Comparison of ENCODE assay signal across 1 cellular context in genomic region chr13:23609414-23610186, GRCh38.
TF ChIP-seq lines count a peak whose summit lies in the region.

No MANE protein-coding gene starts in this region.

TF ChIP-seq in HEK293, 187 proteins besides CTCF, POLR2A, EP300 and RAD21 (continued from another document and continues in another):
- TF ChIP-seq KLF8 (tag by site-specific recombination; IDR thresholded peaks at IDR 0.05) (peak; percentile 20; the same call in 1 of the 2 replicates), ZNF274 (IDR thresholded peaks at IDR 0.05; ENCODE audit: low read length) (no peak), ZNF274 (tag by site-specific recombination; IDR thresholded peaks at IDR 0.05; ENCODE audit: borderline replicate concordance) (no peak), ZNF555 (tag by site-specific recombination; conservative IDR thresholded peaks at IDR 0.05) (no peak), ZSCAN5A (tag by site-specific recombination; IDR thresholded peaks at IDR 0.05) (no peak), ZNF155 (tag by site-specific recombination; IDR thresholded peaks at IDR 0.05) (no peak), ZNF112 (tag by site-specific recombination; IDR thresholded peaks at IDR 0.05) (no peak), ZNF19 (tag by site-specific recombination; IDR thresholded peaks at IDR 0.05; ENCODE audit: low read depth) (no peak), KLF7 (tag by site-specific recombination; IDR thresholded peaks at IDR 0.05; ENCODE audit: borderline replicate concordance) (no peak), ZNF211 (tag by site-specific recombination; IDR thresholded peaks at IDR 0.05; ENCODE audit: low read depth) (no peak), ZNF266 (tag by site-specific recombination; IDR thresholded peaks at IDR 0.05; ENCODE audit: low read depth) (no peak), GFI1B (tag by site-specific recombination; IDR thresholded peaks at IDR 0.05) (no peak), OSR2 (tag by site-specific recombination; IDR thresholded peaks at IDR 0.05) (peak; percentile 51; the same call in 1 of the 2 replicates), ZNF704 (tag by site-specific recombination; IDR thresholded peaks at IDR 0.05) (no peak), IKZF3 (tag by site-specific recombination; IDR thresholded peaks at IDR 0.05) (peak; percentile 53; the same call in 1 of the 2 replicates), ZNF26 (tag by site-specific recombination; IDR thresholded peaks at IDR 0.05) (no peak), YY2 (tag by site-specific recombination; IDR thresholded peaks at IDR 0.05) (no peak), ZNF404 (tag by site-specific recombination; IDR thresholded peaks at IDR 0.05) (no peak), ZNF777 (tag by site-specific recombination; IDR thresholded peaks at IDR 0.05; ENCODE audit: borderline replicate concordance) (no peak), SETDB1 (IDR thresholded peaks at IDR 0.05; ENCODE audit: insufficient read length, low read length) (no peak), ZNF239 (tag by site-specific recombination; IDR thresholded peaks at IDR 0.05) (no peak), ZNF221 (tag by site-specific recombination; IDR thresholded peaks at IDR 0.05; ENCODE audit: borderline replicate concordance) (no peak), ZNF23 (tag by site-specific recombination; IDR thresholded peaks at IDR 0.05; ENCODE audit: borderline replicate concordance) (no peak), ZNF549 (tag by site-specific recombination; IDR thresholded peaks at IDR 0.05) (no peak), ZNF354C (tag by site-specific recombination; IDR thresholded peaks at IDR 0.05; ENCODE audit: borderline replicate concordance, low read depth) (no peak), TSHZ1 (tag by site-specific recombination; IDR thresholded peaks at IDR 0.05; ENCODE audit: borderline replicate concordance) (no peak), REST (tag by site-specific recombination; IDR thresholded peaks at IDR 0.05) (no peak), ZNF48 (tag by site-specific recombination; IDR thresholded peaks at IDR 0.05) (no peak), ZNF645 (tag by site-specific recombination; IDR thresholded peaks at IDR 0.05) (no peak), SCRT1 (tag by site-specific recombination; IDR thresholded peaks at IDR 0.05; ENCODE audit: borderline replicate concordance) (no peak), GLI4 (tag by site-specific recombination; IDR thresholded peaks at IDR 0.05) (no peak), ZIC2 (tag by site-specific recombination; IDR thresholded peaks at IDR 0.05) (no peak), ZBTB44 (tag by site-specific recombination; IDR thresholded peaks at IDR 0.05) (peak; percentile 68), YY1 (tag by site-specific recombination; IDR thresholded peaks at IDR 0.05) (no peak), ZNF184 (tag by site-specific recombination; IDR thresholded peaks at IDR 0.05) (no peak), ZBTB1 (tag by site-specific recombination; IDR thresholded peaks at IDR 0.05) (no peak), ZNF610 (tag by site-specific recombination; IDR thresholded peaks at IDR 0.05; ENCODE audit: borderline replicate concordance) (no peak), ZNF521 (tag by site-specific recombination; IDR thresholded peaks at IDR 0.05) (no peak), ZNF157 (tag by site-specific recombination; IDR thresholded peaks at IDR 0.05) (no peak), ZNF341 (tag by site-specific recombination; IDR thresholded peaks at IDR 0.05; ENCODE audit: low read depth) (no peak), ZNF366 (tag by site-specific recombination; conservative IDR thresholded peaks at IDR 0.05) (no peak), WT1 (tag by site-specific recombination; IDR thresholded peaks at IDR 0.05) (peak; percentile 50; the same call in 1 of the 2 replicates), FEZF1 (tag by site-specific recombination; IDR thresholded peaks at IDR 0.05) (peak; percentile 60)
- TF ChIP-seq, protein P1, sequence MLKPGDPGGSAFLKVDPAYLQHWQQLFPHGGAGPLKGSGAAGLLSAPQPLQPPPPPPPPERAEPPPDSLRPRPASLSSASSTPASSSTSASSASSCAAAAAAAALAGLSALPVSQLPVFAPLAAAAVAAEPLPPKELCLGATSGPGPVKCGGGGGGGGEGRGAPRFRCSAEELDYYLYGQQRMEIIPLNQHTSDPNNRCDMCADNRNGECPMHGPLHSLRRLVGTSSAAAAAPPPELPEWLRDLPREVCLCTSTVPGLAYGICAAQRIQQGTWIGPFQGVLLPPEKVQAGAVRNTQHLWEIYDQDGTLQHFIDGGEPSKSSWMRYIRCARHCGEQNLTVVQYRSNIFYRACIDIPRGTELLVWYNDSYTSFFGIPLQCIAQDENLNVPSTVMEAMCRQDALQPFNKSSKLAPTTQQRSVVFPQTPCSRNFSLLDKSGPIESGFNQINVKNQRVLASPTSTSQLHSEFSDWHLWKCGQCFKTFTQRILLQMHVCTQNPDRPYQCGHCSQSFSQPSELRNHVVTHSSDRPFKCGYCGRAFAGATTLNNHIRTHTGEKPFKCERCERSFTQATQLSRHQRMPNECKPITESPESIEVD (tag by site-specific recombination; IDR thresholded peaks at IDR 0.05): peak; percentile 99
- TF ChIP-seq, protein P2, sequence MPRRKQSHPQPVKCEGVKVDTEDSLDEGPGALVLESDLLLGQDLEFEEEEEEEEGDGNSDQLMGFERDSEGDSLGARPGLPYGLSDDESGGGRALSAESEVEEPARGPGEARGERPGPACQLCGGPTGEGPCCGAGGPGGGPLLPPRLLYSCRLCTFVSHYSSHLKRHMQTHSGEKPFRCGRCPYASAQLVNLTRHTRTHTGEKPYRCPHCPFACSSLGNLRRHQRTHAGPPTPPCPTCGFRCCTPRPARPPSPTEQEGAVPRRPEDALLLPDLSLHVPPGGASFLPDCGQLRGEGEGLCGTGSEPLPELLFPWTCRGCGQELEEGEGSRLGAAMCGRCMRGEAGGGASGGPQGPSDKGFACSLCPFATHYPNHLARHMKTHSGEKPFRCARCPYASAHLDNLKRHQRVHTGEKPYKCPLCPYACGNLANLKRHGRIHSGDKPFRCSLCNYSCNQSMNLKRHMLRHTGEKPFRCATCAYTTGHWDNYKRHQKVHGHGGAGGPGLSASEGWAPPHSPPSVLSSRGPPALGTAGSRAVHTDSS (tag by site-specific recombination; IDR thresholded peaks at IDR 0.05): no peak
- TF ChIP-seq, protein P3, sequence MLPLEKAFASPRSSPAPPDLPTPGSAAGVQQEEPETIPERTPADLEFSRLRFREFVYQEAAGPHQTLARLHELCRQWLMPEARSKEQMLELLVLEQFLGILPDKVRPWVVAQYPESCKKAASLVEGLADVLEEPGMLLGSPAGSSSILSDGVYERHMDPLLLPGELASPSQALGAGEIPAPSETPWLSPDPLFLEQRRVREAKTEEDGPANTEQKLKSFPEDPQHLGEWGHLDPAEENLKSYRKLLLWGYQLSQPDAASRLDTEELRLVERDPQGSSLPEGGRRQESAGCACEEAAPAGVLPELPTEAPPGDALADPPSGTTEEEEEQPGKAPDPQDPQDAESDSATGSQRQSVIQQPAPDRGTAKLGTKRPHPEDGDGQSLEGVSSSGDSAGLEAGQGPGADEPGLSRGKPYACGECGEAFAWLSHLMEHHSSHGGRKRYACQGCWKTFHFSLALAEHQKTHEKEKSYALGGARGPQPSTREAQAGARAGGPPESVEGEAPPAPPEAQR (tag by site-specific recombination; IDR thresholded peaks at IDR 0.05): no peak
